In the genomic region with DNA sequence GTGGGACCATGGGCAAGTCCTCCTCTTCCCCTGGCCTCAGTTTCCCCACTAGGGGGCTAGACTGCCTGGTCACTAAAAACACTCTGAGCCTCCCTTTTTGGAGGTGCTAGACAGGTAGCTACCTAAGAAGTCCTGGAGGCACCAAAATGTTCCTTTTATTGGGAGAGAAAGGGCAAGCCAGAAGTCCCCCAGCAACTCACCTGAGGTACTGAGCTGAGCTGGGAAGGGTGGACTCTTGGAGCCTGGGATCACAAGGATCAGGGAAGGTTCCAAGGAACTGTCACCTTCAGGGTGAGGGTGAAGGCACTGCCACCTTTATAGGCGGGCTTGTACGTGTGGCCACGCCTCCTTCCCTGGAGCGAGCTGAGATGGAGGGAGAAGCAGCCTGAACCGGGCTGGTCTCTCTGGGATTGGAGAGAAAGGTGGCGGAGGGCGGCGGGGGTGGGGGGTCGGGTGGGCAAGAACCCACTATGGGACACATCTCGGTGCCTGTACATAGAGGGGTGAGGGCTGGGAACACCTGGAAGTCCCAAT, we compare ENCODE assay signal across 8 cellular contexts. TPM values are rescaled to one million over a fixed set of nuclear protein-coding genes. Genes with fewer than 3 reads are reported as not detected.
DNase-seq lines count a peak whose midpoint lies in the region; ATAC-seq and TF ChIP-seq lines count a peak whose summit lies in the region.

A gene with protein sequence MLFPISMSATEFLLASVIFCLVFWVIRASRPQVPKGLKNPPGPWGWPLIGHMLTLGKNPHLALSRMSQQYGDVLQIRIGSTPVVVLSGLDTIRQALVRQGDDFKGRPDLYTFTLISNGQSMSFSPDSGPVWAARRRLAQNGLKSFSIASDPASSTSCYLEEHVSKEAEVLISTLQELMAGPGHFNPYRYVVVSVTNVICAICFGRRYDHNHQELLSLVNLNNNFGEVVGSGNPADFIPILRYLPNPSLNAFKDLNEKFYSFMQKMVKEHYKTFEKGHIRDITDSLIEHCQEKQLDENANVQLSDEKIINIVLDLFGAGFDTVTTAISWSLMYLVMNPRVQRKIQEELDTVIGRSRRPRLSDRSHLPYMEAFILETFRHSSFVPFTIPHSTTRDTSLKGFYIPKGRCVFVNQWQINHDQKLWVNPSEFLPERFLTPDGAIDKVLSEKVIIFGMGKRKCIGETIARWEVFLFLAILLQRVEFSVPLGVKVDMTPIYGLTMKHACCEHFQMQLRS (minus strand): TSS at position 288 of the 534 bp plus-strand sequence. CDS start 2,431 bp downstream, outside the sequence.

- no peaks in the 10 kb centered on the region for H3F3A ChIP-seq in MM.1S (ENCODE audit: insufficient read depth, low read length)

- H3K27me3 ChIP-seq in MM.1S (replicated peaks; ENCODE audit: insufficient read depth, low read length): peaks cover 37% of the 10 kb centered on the region
- peaks cover 19% of the 10 kb centered on the region for H3K27me3 ChIP-seq in trophoblast cell (ENCODE audit: insufficient read depth, low read length)

- peak; percentile 28 to 46 for ATAC-seq in activated T-cell treated with anti-CD3 and anti-CD28 coated beads, Interleukin-2, amount 50 U/mL, for 72 hours (replicated peaks in 1 of 2)
- ATAC-seq in GM21619 (IDR thresholded peaks at IDR 0.05; ENCODE audit: unreplicated experiment) (no peak), HG03457 (IDR thresholded peaks at IDR 0.05; ENCODE audit: unreplicated experiment) (no peak)

- H3K9me2 ChIP-seq in MM.1S (replicated peaks; ENCODE audit: insufficient read depth, low read length): no peaks in the 10 kb centered on the region

- no peak within 1 kb of the TSS for H2AK5ac ChIP-seq in trophoblast cell (ENCODE audit: low read length)

- H3K9me3 ChIP-seq in MM.1S (replicated peaks; ENCODE audit: insufficient read depth, low read length) (no peaks in the 10 kb centered on the region), trophoblast cell (ENCODE audit: insufficient read depth, low read depth, low read length) (peaks cover 12% of the 10 kb centered on the region)

- DNase-seq in DMS114 treated with DMSO at 0.1 percent for 48 hours (lab: John Stamatoyannopoulos, UW; ENCODE audit: unreplicated experiment): peak; percentile 14
- DNase-seq in MM.1S: no peak
- peak; percentile 30 to 58 for DNase-seq in activated T-cell treated with anti-CD3 and anti-CD28 coated beads, Interleukin-2, amount 50 U/mL, for 72 hours
- peak; percentile 19 for DNase-seq in glomerular visceral epithelial cell (ENCODE audit: extremely low spot score)
- DNase-seq in trophoblast cell: peak in 1 of 2 donors; percentile 57
- no peak for DNase-seq in A172 (ENCODE audit: low spot score)

- no peak within 1 kb of the TSS for H3K18ac ChIP-seq in trophoblast cell (ENCODE audit: low read length)

- peaks cover 19% of the 10 kb centered on the region for H3K27me3 Mint-ChIP-seq in activated T-cell treated with anti-CD3 and anti-CD28 coated beads, Interleukin-2, amount 50 U/mL, for 72 hours (ENCODE audit: low read depth)

- H3K27ac Mint-ChIP-seq in activated T-cell treated with anti-CD3 and anti-CD28 coated beads, Interleukin-2, amount 50 U/mL, for 72 hours: no peak within 1 kb of the TSS

- peak within 1 kb of the TSS; percentile 77 for H2AFZ ChIP-seq in MM.1S (ENCODE audit: low read length)
- H2AFZ ChIP-seq in trophoblast cell (ENCODE audit: insufficient read depth, low read length, poor library complexity): peak within 1 kb of the TSS; percentile 45

- H2BK120ac ChIP-seq in trophoblast cell (ENCODE audit: insufficient read depth, low read length, poor library complexity): no peak within 1 kb of the TSS

- H3K79me2 ChIP-seq in MM.1S (ENCODE audit: low read length) (no peaks in the 10 kb centered on the region), trophoblast cell (ENCODE audit: control insufficient read depth, insufficient read depth, low read length, poor library complexity) (no peaks in the 10 kb centered on the region)

- no peak within 1 kb of the TSS for H2BK12ac ChIP-seq in trophoblast cell (ENCODE audit: low read length)

- H3K9ac ChIP-seq in MM.1S (ENCODE audit: low read length): peak within 1 kb of the TSS; percentile 39; the same call in 1 of the 2 replicates
- H3K9ac ChIP-seq in trophoblast cell (ENCODE audit: low read length): no peak within 1 kb of the TSS

- peak within 1 kb of the TSS; percentile 94 for H3K4me2 ChIP-seq in MM.1S (ENCODE audit: low read depth, low read length)
- H3K4me2 ChIP-seq in trophoblast cell (ENCODE audit: low read length): peak within 1 kb of the TSS; percentile 71

- H3K27ac ChIP-seq in MM.1S (ENCODE audit: low read length) (no peak within 1 kb of the TSS), trophoblast cell (ENCODE audit: low read depth, low read length) (no peak within 1 kb of the TSS)

- H4K91ac ChIP-seq in trophoblast cell (ENCODE audit: low read depth, low read length): no peak within 1 kb of the TSS

- WGBS in trophoblast cell (ENCODE audit: extremely low coverage, insufficient coverage, insufficient read length): no CpG with 5 or more reads among the region's 10 CpGs

- peak within 1 kb of the TSS; percentile 79 to 82 for H3K4me3 Mint-ChIP-seq in activated T-cell treated with anti-CD3 and anti-CD28 coated beads, Interleukin-2, amount 50 U/mL, for 72 hours

- no peaks in the 10 kb centered on the region for H3K36me3 ChIP-seq in MM.1S (replicated peaks; ENCODE audit: insufficient read depth, low read length)
- H3K36me3 ChIP-seq in trophoblast cell (ENCODE audit: control insufficient read depth in 1 of 2, insufficient read depth in 2 of 2, low read length in 2 of 2): no peaks in the 10 kb centered on the region

- H3K4ac ChIP-seq in trophoblast cell (ENCODE audit: low read depth, low read length): no peak within 1 kb of the TSS

- H3K79me1 ChIP-seq in trophoblast cell (ENCODE audit: low read length): no peaks in the 10 kb centered on the region

- H3K23ac ChIP-seq in trophoblast cell (ENCODE audit: low read length): no peak within 1 kb of the TSS

- H3K4me1 ChIP-seq in MM.1S (ENCODE audit: low read length) (peaks cover 3% of the 10 kb centered on the region; the same call in 1 of the 2 replicates), trophoblast cell (ENCODE audit: control insufficient read depth in 1 of 2, insufficient read depth in 2 of 2, low read length in 2 of 2) (peaks cover 10% of the 10 kb centered on the region in 2 experiments)

- H3K4me3 ChIP-seq in MM.1S (ENCODE audit: low read length): peak within 1 kb of the TSS; percentile 66
- peak within 1 kb of the TSS; percentile 61 for H3K4me3 ChIP-seq in trophoblast cell (ENCODE audit: low read depth, low read length)

- TF ChIP-seq CTCF in MM.1S (IDR thresholded peaks at IDR 0.05; ENCODE audit: low read length): no peak

- H2BK5ac ChIP-seq in trophoblast cell (ENCODE audit: low read depth, low read length, poor library complexity): no peak within 1 kb of the TSS

- no peak within 1 kb of the TSS for H4K12ac ChIP-seq in trophoblast cell (ENCODE audit: low read depth, low read length)

- H3K36me3 Mint-ChIP-seq in activated T-cell treated with anti-CD3 and anti-CD28 coated beads, Interleukin-2, amount 50 U/mL, for 72 hours (ENCODE audit: insufficient read depth in 2 of 2): no peaks in the 10 kb centered on the region

- H4K8ac ChIP-seq in trophoblast cell (ENCODE audit: low read depth, low read length): no peak within 1 kb of the TSS

- H3K14ac ChIP-seq in trophoblast cell (ENCODE audit: low read length): no peak within 1 kb of the TSS

- peaks cover 19% of the 10 kb centered on the region for H3K4me1 Mint-ChIP-seq in activated T-cell treated with anti-CD3 and anti-CD28 coated beads, Interleukin-2, amount 50 U/mL, for 72 hours (ENCODE audit: low read depth)

- H3K9me3 Mint-ChIP-seq in activated T-cell treated with anti-CD3 and anti-CD28 coated beads, Interleukin-2, amount 50 U/mL, for 72 hours: no peaks in the 10 kb centered on the region

- no peaks in the 10 kb centered on the region for H4K20me1 ChIP-seq in MM.1S (ENCODE audit: insufficient read depth, low read length)

RNA-seq across cellular contexts. Expression of the gene that starts here (rescaled TPM):
- 1 to 10 TPM; 3.4 to 5.4 TPM for total RNA-seq in activated T-cell treated with anti-CD3 and anti-CD28 coated beads, Interleukin-2, amount 50 U/mL, for 72 hours
- 1.1 TPM in 2 replicates for polyA plus RNA-seq in trophoblast cell (2013)
- total RNA-seq in A172 (2014; rRNA removed; shearing (Covaris generic)): 0.17 and 0.22 TPM in 2 replicates

Comparison
In these comparisons a context has a peak if more than half of its experiments do, and no peak if none do; other contexts are left out.
1. DNase-seq: peak in DMS114 treated with DMSO at 0.1 percent for 48 hours (single experiment), activated T-cell treated with anti-CD3 and anti-CD28 coated beads, Interleukin-2, amount 50 U/mL, for 72 hours (2 of 2) and glomerular visceral epithelial cell (single experiment); none in MM.1S (single experiment) and A172 (single experiment).
2. ATAC-seq: peak in activated T-cell treated with anti-CD3 and anti-CD28 coated beads, Interleukin-2, amount 50 U/mL, for 72 hours (2 of 2); none in GM21619 (single experiment) and HG03457 (single experiment).